1 cellular context compared by ENCODE assay signal in genomic region chr3:184761120-184761841, GRCh38.
TF ChIP-seq lines count a peak whose summit lies in the region.

No MANE protein-coding gene starts in this region.

TF ChIP-seq in H1, 55 proteins besides CTCF, POLR2A, EP300 and RAD21:
- no peak for TF ChIP-seq JUND (IDR thresholded peaks at IDR 0.05; ENCODE audit: low read length)
- TF ChIP-seq EZH2 (IDR thresholded peaks at IDR 0.05; ENCODE audit: low read depth, low read length, severe bottlenecking), result no peak
- no peak for TF ChIP-seq PHF8 (conservative IDR thresholded peaks at IDR 0.05; ENCODE audit: low read depth, low read length)
- no peak for TF ChIP-seq GTF2F1 (IDR thresholded peaks at IDR 0.05; ENCODE audit: borderline replicate concordance, low read depth, low read length)
- TF ChIP-seq TEAD4 (IDR thresholded peaks at IDR 0.05; ENCODE audit: low read depth, low read length), result no peak
- TF ChIP-seq CTBP2 (IDR thresholded peaks at IDR 0.05; ENCODE audit: borderline replicate concordance, insufficient read depth, insufficient read length, low read length), result no peak
- TF ChIP-seq, protein P1, sequence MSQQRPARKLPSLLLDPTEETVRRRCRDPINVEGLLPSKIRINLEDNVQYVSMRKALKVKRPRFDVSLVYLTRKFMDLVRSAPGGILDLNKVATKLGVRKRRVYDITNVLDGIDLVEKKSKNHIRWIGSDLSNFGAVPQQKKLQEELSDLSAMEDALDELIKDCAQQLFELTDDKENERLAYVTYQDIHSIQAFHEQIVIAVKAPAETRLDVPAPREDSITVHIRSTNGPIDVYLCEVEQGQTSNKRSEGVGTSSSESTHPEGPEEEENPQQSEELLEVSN (IDR thresholded peaks at IDR 0.05), result no peak
- TF ChIP-seq KDM5A (IDR thresholded peaks at IDR 0.05; ENCODE audit: low read length), result no peak
- no peak for TF ChIP-seq HDAC2 (IDR thresholded peaks at IDR 0.05; ENCODE audit: borderline replicate concordance in 1 of 2, low read depth in 2 of 2, low read length in 2 of 2)
